In the genomic region with DNA sequence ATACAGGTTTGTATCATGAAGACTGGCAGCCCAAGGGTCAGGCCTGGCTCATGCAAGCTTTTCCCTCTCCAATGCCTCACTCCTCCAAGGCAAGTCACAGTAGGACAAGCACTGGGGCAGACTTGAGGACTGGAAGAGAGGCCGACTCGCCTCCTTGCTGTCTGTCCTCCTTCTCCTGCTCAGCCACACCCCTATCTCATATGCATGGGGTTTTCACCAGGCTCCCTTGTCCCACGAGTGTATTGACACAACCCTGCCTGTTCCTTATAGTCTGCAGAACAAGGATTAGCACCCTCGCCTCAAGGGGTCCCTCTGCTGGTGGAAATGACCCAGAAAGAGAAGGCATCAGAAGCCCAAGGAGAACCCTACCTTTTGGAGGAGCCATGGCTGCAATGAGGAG, we compare ENCODE assay signal across 8 cellular contexts.
DNase-seq lines count a peak whose midpoint lies in the region; ATAC-seq and TF ChIP-seq lines count a peak whose summit lies in the region.

No MANE protein-coding gene starts in this region.

- ATAC-seq in activated T-cell treated with anti-CD3 and anti-CD28 coated beads, Interleukin-2, amount 50 U/mL, for 72 hours (replicated peaks in 1 of 2): no peak

- H3K4me3 Mint-ChIP-seq in activated T-cell treated with anti-CD3 and anti-CD28 coated beads, Interleukin-2, amount 50 U/mL, for 72 hours: no peak overlapping the region
- no peak overlapping the region for H3K4me3 Mint-ChIP-seq in activated T-cell treated with anti-CD3 and anti-CD28 coated beads, Interleukin-2, amount 50 U/mL, for 24 hours
- H3K4me3 Mint-ChIP-seq in CD14-positive monocyte: no peak overlapping the region

- no peaks in the 10 kb centered on the region for H3K27me3 Mint-ChIP-seq in activated T-cell treated with anti-CD3 and anti-CD28 coated beads, Interleukin-2, amount 50 U/mL, for 72 hours (ENCODE audit: low read depth)
- H3K27me3 Mint-ChIP-seq in activated T-cell treated with anti-CD3 and anti-CD28 coated beads, Interleukin-2, amount 50 U/mL, for 24 hours: no peaks in the 10 kb centered on the region
- H3K27me3 Mint-ChIP-seq in CD14-positive monocyte (ENCODE audit: low read depth in 3 of 3): no peaks in the 10 kb centered on the region

- H3K27me3 ChIP-seq in breast epithelium (no peaks in the 10 kb centered on the region), smooth muscle cell (ENCODE audit: low read depth) (peaks cover under 1% of the 10 kb centered on the region), suprapubic skin (no peaks in the 10 kb centered on the region)

- H3K27ac ChIP-seq in breast epithelium (no peak overlapping the region), smooth muscle cell (ENCODE audit: low read depth) (peak overlapping the region; percentile 76), suprapubic skin (no peak overlapping the region)

- no peaks in the 10 kb centered on the region for H3K79me2 ChIP-seq in smooth muscle cell (ENCODE audit: low read depth)

- H3K9me3 Mint-ChIP-seq in activated T-cell treated with anti-CD3 and anti-CD28 coated beads, Interleukin-2, amount 50 U/mL, for 72 hours: peaks cover 3 to 5% of the 10 kb centered on the region in 2 donors
- H3K9me3 Mint-ChIP-seq in activated T-cell treated with anti-CD3 and anti-CD28 coated beads, Interleukin-2, amount 50 U/mL, for 24 hours: peaks cover 15% of the 10 kb centered on the region
- peaks cover 0 to 8% (median 0%) of the 10 kb centered on the region in 7 donors for H3K9me3 Mint-ChIP-seq in CD14-positive monocyte

- TF ChIP-seq EP300 in suprapubic skin (IDR thresholded peaks at IDR 0.05): no peak

- no peak overlapping the region for H2AFZ ChIP-seq in smooth muscle cell (ENCODE audit: low read depth)

- WGBS in smooth muscle cell (ENCODE audit: low lambda C conversion rate): 30% methylated on average over 4 of the region's 4 CpGs
- WGBS in suprapubic skin: 63% methylated on average over 4 of the region's 4 CpGs

- peak overlapping the region; percentile 1 for H3K4me2 ChIP-seq in smooth muscle cell

- no peak for TF ChIP-seq POLR2A in breast epithelium (IDR thresholded peaks at IDR 0.05)
- TF ChIP-seq POLR2A in suprapubic skin (IDR thresholded peaks at IDR 0.05): no peak

- TF ChIP-seq CTCF in breast epithelium (IDR thresholded peaks at IDR 0.05) (peak in 2 of 3 donors; percentile 16 to 24), smooth muscle cell (IDR thresholded peaks at IDR 0.05; ENCODE audit: borderline replicate concordance, insufficient read depth, poor library complexity, severe bottlenecking) (peak; percentile 48), suprapubic skin (IDR thresholded peaks at IDR 0.05) (no peak), CD14-positive monocyte (IDR thresholded peaks at IDR 0.05) (no peak)

- H3F3A ChIP-seq in smooth muscle cell (ENCODE audit: low read depth): peaks cover 17% of the 10 kb centered on the region

- H3K4me3 ChIP-seq in breast epithelium: no peak overlapping the region
- H3K4me3 ChIP-seq in smooth muscle cell: no peak overlapping the region
- H3K4me3 ChIP-seq in suprapubic skin: no peak overlapping the region

- H3K4me1 Mint-ChIP-seq in activated T-cell treated with anti-CD3 and anti-CD28 coated beads, Interleukin-2, amount 50 U/mL, for 72 hours (ENCODE audit: low read depth): no peaks in the 10 kb centered on the region
- no peaks in the 10 kb centered on the region for H3K4me1 Mint-ChIP-seq in activated T-cell treated with anti-CD3 and anti-CD28 coated beads, Interleukin-2, amount 50 U/mL, for 24 hours (ENCODE audit: low read depth)
- H3K4me1 Mint-ChIP-seq in CD14-positive monocyte: no peaks in the 10 kb centered on the region

- no peak overlapping the region for H3K9ac ChIP-seq in smooth muscle cell (ENCODE audit: low read depth)

- H3K4me1 ChIP-seq in breast epithelium: no peaks in the 10 kb centered on the region
- H3K4me1 ChIP-seq in smooth muscle cell (ENCODE audit: low read depth): peaks cover 18% of the 10 kb centered on the region
- H3K4me1 ChIP-seq in suprapubic skin: no peaks in the 10 kb centered on the region

- H4K20me1 ChIP-seq in smooth muscle cell (ENCODE audit: low read depth): no peaks in the 10 kb centered on the region

- intact Hi-C loops in breast epithelium (cut with DNase I; ENCODE audit: low total_unique reads): loop anchor here (1.0 kb wide), 1 partner anchor 47 kb away; no protein-coding TSS in a partner anchor
- intact Hi-C loops in CD14-positive monocyte (cut with micrococcal nuclease): no loop called here

- DNase-seq in activated T-cell treated with anti-CD3 and anti-CD28 coated beads, Interleukin-2, amount 50 U/mL, for 72 hours: peak; percentile 3 to 25
- no peak for DNase-seq in activated T-cell treated with anti-CD3 and anti-CD28 coated beads, Interleukin-2, amount 50 U/mL, for 24 hours
- DNase-seq in NCI-H1092 treated with DMSO at 0.1 percent for 48 hours (lab: John Stamatoyannopoulos, UW) (peak; percentile 8), breast epithelium (ENCODE audit: low spot score in 2 of 2) (peak in 1 of 2 donors; percentile 57), smooth muscle cell (lab: John Stamatoyannopoulos, UW; ENCODE audit: unreplicated experiment) (no peak), suprapubic skin (ENCODE audit: low spot score in 2 of 2) (no peak), CD14-positive monocyte (ENCODE audit: low spot score) (no peak)
- DNase-seq in NK-92 treated with Interleukin-12 subunit alpha and Interleukin-12 subunit beta, amount 100 ng/mL, for 24 hours (lab: John Stamatoyannopoulos, UW): no peak

- H3K9me3 ChIP-seq in breast epithelium: no peaks in the 10 kb centered on the region
- no peaks in the 10 kb centered on the region for H3K9me3 ChIP-seq in smooth muscle cell (replicated peaks; ENCODE audit: low read depth)
- H3K9me3 ChIP-seq in suprapubic skin: no peaks in the 10 kb centered on the region

- no peaks in the 10 kb centered on the region for H3K36me3 ChIP-seq in breast epithelium
- no peaks in the 10 kb centered on the region for H3K36me3 ChIP-seq in smooth muscle cell (ENCODE audit: low read depth)
- H3K36me3 ChIP-seq in suprapubic skin: no peaks in the 10 kb centered on the region

- no peaks in the 10 kb centered on the region for H3K36me3 Mint-ChIP-seq in activated T-cell treated with anti-CD3 and anti-CD28 coated beads, Interleukin-2, amount 50 U/mL, for 72 hours (ENCODE audit: insufficient read depth in 2 of 2)
- no peaks in the 10 kb centered on the region for H3K36me3 Mint-ChIP-seq in activated T-cell treated with anti-CD3 and anti-CD28 coated beads, Interleukin-2, amount 50 U/mL, for 24 hours (ENCODE audit: low read depth)
- no peaks in the 10 kb centered on the region for H3K36me3 Mint-ChIP-seq in CD14-positive monocyte

- H3K27ac Mint-ChIP-seq in activated T-cell treated with anti-CD3 and anti-CD28 coated beads, Interleukin-2, amount 50 U/mL, for 72 hours: no peak overlapping the region
- no peak overlapping the region for H3K27ac Mint-ChIP-seq in activated T-cell treated with anti-CD3 and anti-CD28 coated beads, Interleukin-2, amount 50 U/mL, for 24 hours
- no peak overlapping the region for H3K27ac Mint-ChIP-seq in CD14-positive monocyte

Comparison
In these comparisons a context has a peak if more than half of its experiments do, and no peak if none do; other contexts are left out.
1. DNase-seq: peak in activated T-cell treated with anti-CD3 and anti-CD28 coated beads, Interleukin-2, amount 50 U/mL, for 72 hours (2 of 2) and NCI-H1092 treated with DMSO at 0.1 percent for 48 hours (single experiment); none in activated T-cell treated with anti-CD3 and anti-CD28 coated beads, Interleukin-2, amount 50 U/mL, for 24 hours (single experiment), smooth muscle cell (single experiment), NK-92 treated with Interleukin-12 subunit alpha and Interleukin-12 subunit beta, amount 100 ng/mL, for 24 hours (single experiment), suprapubic skin (0 of 2) and CD14-positive monocyte (single experiment).
2. CTCF ChIP-seq: peak in breast epithelium (2 of 3) and smooth muscle cell (single experiment); none in suprapubic skin (0 of 2) and CD14-positive monocyte (single experiment).